Comparison of ENCODE assay signal across 8 cellular contexts in the genomic region with DNA sequence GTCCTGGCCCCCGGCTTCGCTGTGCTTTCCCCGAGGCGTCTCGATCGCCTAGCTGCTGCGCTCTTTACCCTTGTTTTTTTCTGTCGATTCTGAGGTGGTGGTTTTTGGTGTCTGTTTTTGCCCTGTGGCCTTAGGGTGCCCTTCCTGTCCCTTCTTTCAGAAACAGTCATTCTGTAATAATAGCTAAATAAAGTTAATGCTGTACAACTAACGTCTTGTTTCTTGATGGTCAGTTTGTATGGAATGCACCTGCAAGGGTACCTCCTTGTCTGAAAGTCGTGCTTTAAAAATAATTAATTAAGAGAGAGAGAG. TPM values are rescaled to one million over a fixed set of nuclear protein-coding genes. Genes with fewer than 3 reads are reported as not detected.
DNase-seq lines count a peak whose midpoint lies in the region; ATAC-seq, FAIRE-seq and TF ChIP-seq lines count a peak whose summit lies in the region.

No MANE protein-coding gene starts in this region.

- H3K27me3 Mint-ChIP-seq in natural killer cell (ENCODE audit: low read depth in 2 of 2) = peaks cover 4 to 7% of the 10 kb centered on the region in 2 donors

- H3K27ac Mint-ChIP-seq in natural killer cell = peak overlapping the region; percentile 95 to 97

- CTCF ChIA-PET in HEK293T (lab: Yijun Ruan, JAX) = no interaction called here

- peak overlapping the region; percentile 97 for H3K4me3 Mint-ChIP-seq in natural killer cell

- no peak for FAIRE-seq in bronchial epithelial cell (lab: Jason Lieb, UNC)

- H3K36me3 ChIP-seq in bronchial epithelial cell (ENCODE audit: control insufficient read depth, insufficient read depth, low read length) = peaks cover 3% of the 10 kb centered on the region

- H3K27me3 ChIP-seq in bronchial epithelial cell (ENCODE audit: control insufficient read depth, insufficient read depth, low read length) = no peaks in the 10 kb centered on the region

- POLR2A ChIA-PET in HEK293T (lab: Yijun Ruan, JAX) = interaction anchor here (1.2 to 2.1 kb wide), 4 partner anchors 10 to 325 kb away, joined by 3 to 14 read pairs (median 4); a partner anchor contains a TSS

- peak overlapping the region; percentile 99 for H3K4me3 ChIP-seq in bronchial epithelial cell (ENCODE audit: low read depth, low read length)

- TF ChIP-seq CTCF in bronchial epithelial cell (IDR thresholded peaks at IDR 0.05; ENCODE audit: insufficient read depth, low read length, severe bottlenecking) (no peak), natural killer cell (IDR thresholded peaks at IDR 0.05) (no peak)

- intact Hi-C loops in natural killer cell (cut with micrococcal nuclease) = loop anchor here (5.0 kb wide), 1 partner anchor 684 kb away; a partner anchor contains a TSS

- no peaks in the 10 kb centered on the region for H3K9me3 Mint-ChIP-seq in natural killer cell

- DNase-seq in bronchial epithelial cell (ENCODE audit: low read depth) (no peak), natural killer cell (no peak), HEK293T (ENCODE audit: extremely low spot score) (no peak)
- no peak for DNase-seq in stimulated activated CD4-positive, alpha-beta T cell treated with anti-CD3 and anti-CD28 coated beads, Interleukin-4, amount 100 ng/mL, for 24 hours
- no peak for DNase-seq in stimulated activated CD4-positive, alpha-beta T cell treated with anti-CD3 and anti-CD28 coated beads, Interleukin-4, amount 100 ng/mL, for 1 hour

- peaks cover 36% of the 10 kb centered on the region in 2 donors for H3K4me1 Mint-ChIP-seq in natural killer cell

- H3K36me3 Mint-ChIP-seq in natural killer cell = no peaks in the 10 kb centered on the region

- ATAC-seq in GM18519 (IDR thresholded peaks at IDR 0.05; ENCODE audit: low FRiP score, unreplicated experiment) (peak; percentile 19), HG03432 (IDR thresholded peaks at IDR 0.05; ENCODE audit: unreplicated experiment) (peak; percentile 56), natural killer cell (no peak), GM18520 (IDR thresholded peaks at IDR 0.05; ENCODE audit: unreplicated experiment) (no peak)

TF ChIP-seq in HEK293T, 16 proteins besides CTCF, POLR2A, EP300 and RAD21:
- no peak for TF ChIP-seq L3MBTL2 (conservative IDR thresholded peaks at IDR 0.05)

RNA-seq across cellular contexts. Expression of a gene that starts 0.7 kb away (rescaled TPM):
- total RNA-seq in bronchial epithelial cell (46.3 and 73.5 TPM in 2 replicates), natural killer cell (10 to 100 TPM; 76.2 to 94.0 (median 85.6) TPM)

RNA-seq across cellular contexts. Expression of a gene that starts 12.3 kb away (rescaled TPM):
- 10.8 and 21.9 TPM in 2 replicates for total RNA-seq in bronchial epithelial cell
- total RNA-seq in natural killer cell = 10 to 100 TPM; 26.4 to 29.4 (median 28.9) TPM

Comparison
In these comparisons a context has a peak if more than half of its experiments do, and no peak if none do; other contexts are left out.
1. ATAC-seq: peak in GM18519 (single experiment) and HG03432 (single experiment); none in natural killer cell (0 of 3) and GM18520 (single experiment).